ENCODE assay signal across 16 cellular contexts in the genomic region with DNA sequence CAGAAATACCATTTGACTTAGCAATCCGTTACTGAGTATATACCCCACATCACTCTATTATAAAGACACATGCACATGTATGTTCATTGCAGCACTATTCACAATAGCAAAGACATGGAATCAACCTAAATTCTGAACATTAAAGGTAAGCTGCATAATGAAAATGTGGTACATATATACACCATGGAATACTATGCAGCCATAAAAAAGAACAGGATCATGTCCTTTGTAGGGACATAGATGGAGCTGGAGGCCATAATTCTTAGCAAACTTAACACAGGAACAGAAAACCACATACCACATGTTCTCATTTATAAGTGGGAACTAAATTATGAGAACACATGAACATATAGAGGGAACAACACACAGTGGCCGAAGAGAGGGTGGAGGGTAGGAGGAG.
DNase-seq lines count a peak whose midpoint lies in the region; ATAC-seq and TF ChIP-seq lines count a peak whose summit lies in the region.
"Had no signal": no experiment of that assay in that cellular context is flagged by ENCODE, and none has a peak within 500 bp of the region (broad histone marks: within the 10 kb centered on the region; RNA-seq: fewer than 3 reads in every experiment).

No MANE protein-coding gene starts in this region.

- H3K36me3 ChIP-seq in SK-N-SH (replicated peaks in 1 of 2; ENCODE audit: control insufficient read depth in 1 of 2, insufficient read depth in 2 of 2, low read length in 1 of 2), result no peaks in the 10 kb centered on the region
- H3K36me3 ChIP-seq: BLaER1 treated with 17β-estradiol and CSF1 and Interleukin-3, amounts not matched to agents 10 nM and 100 nM had no signal

- POLR2A ChIA-PET in SK-N-SH (lab: Yijun Ruan, JAX) (no interaction called here), HEK293T (lab: Yijun Ruan, JAX) (no interaction called here)

- no peak for DNase-seq in SK-N-SH
- no peak for DNase-seq in HEK293T (ENCODE audit: extremely low spot score)
- DNase-seq in NCI-H146 (lab: John Stamatoyannopoulos, UW), result no peak
- DNase-seq: AML-193; Caco-2; Calu3; CD4-positive, alpha-beta T cell; CD8-positive, alpha-beta T cell; DMS79 treated with DMSO at 0.1 percent for 48 hours; GF-D8 had no signal

- TF ChIP-seq RAD21 in SK-N-SH (IDR thresholded peaks at IDR 0.05; ENCODE audit: low read length), result no peak

- no peak for TF ChIP-seq EP300 in SK-N-SH (IDR thresholded peaks at IDR 0.05; ENCODE audit: borderline replicate concordance in 1 of 2, low read depth in 1 of 2, low read length in 1 of 2)

- H3K9ac ChIP-seq in SK-N-SH, result no peak overlapping the region
- H3K9ac ChIP-seq: BLaER1 treated with 17β-estradiol and CSF1 and Interleukin-3, amounts not matched to agents 10 nM and 100 nM had no signal

- H3K9me2 ChIP-seq in SK-N-SH, result no peaks in the 10 kb centered on the region

- H3K27ac ChIP-seq in SK-N-SH (ENCODE audit: low read depth in 2 of 2, low read length in 1 of 2), result no peak overlapping the region
- H3K27ac ChIP-seq: 22Rv1; A549; BLaER1 treated with 17β-estradiol and CSF1 and Interleukin-3, amounts not matched to agents 10 nM and 100 nM; C4-2B had no signal

- no peaks in the 10 kb centered on the region for H3K4me1 ChIP-seq in SK-N-SH (ENCODE audit: control insufficient read depth in 1 of 2, insufficient read depth in 2 of 2, low read depth in 1 of 2, low read length in 1 of 2)
- H3K4me1 ChIP-seq: A549; BLaER1 treated with 17β-estradiol and CSF1 and Interleukin-3, amounts not matched to agents 10 nM and 100 nM; Caco-2 had no signal

- H3F3A ChIP-seq in SK-N-SH (replicated peaks; ENCODE audit: insufficient read depth), result no peaks in the 10 kb centered on the region

- ATAC-seq in SK-N-SH treated with all-trans-retinoic acid at 6 μM for 48 hours (no peak), HG03432 (IDR thresholded peaks at IDR 0.05; ENCODE audit: unreplicated experiment) (no peak)
- ATAC-seq: A549; CD8-positive, alpha-beta T cell had no signal

- H2AFZ ChIP-seq in SK-N-SH (ENCODE audit: low read depth), result no peak overlapping the region

- no peaks in the 10 kb centered on the region for H3K79me2 ChIP-seq in SK-N-SH (ENCODE audit: insufficient read depth)

- no peaks in the 10 kb centered on the region for H3K27me3 ChIP-seq in SK-N-SH (ENCODE audit: insufficient read depth)
- H3K27me3 ChIP-seq: BLaER1 treated with 17β-estradiol and CSF1 and Interleukin-3, amounts not matched to agents 10 nM and 100 nM had no signal

- no peak overlapping the region for H3K4me3 ChIP-seq in SK-N-SH (ENCODE audit: low read depth in 2 of 2, low read length in 1 of 2)
- H3K4me3 ChIP-seq: A549; BLaER1 treated with 17β-estradiol and CSF1 and Interleukin-3, amounts not matched to agents 10 nM and 100 nM had no signal

- 96% methylated on average over 2 of the region's 2 CpGs for WGBS in SK-N-SH (ENCODE audit: low lambda C conversion rate)

- H3K4me2 ChIP-seq in SK-N-SH, result no peak overlapping the region
- H3K4me2 ChIP-seq: A549; BLaER1 treated with 17β-estradiol and CSF1 and Interleukin-3, amounts not matched to agents 10 nM and 100 nM had no signal

- no peaks in the 10 kb centered on the region; the same call in 1 of the 2 replicates for H3K9me3 ChIP-seq in SK-N-SH

- CTCF ChIA-PET in SK-N-SH (lab: Yijun Ruan, JAX), result interaction anchor here (0.8 kb wide), 1 partner anchor 14 kb away, joined by 3 read pairs; no protein-coding TSS in a partner anchor
- CTCF ChIA-PET in HEK293T (lab: Yijun Ruan, JAX), result no interaction called here

- TF ChIP-seq CTCF in SK-N-SH (IDR thresholded peaks at IDR 0.05), result no peak

- H4K20me1 ChIP-seq in SK-N-SH (ENCODE audit: insufficient read depth), result no peaks in the 10 kb centered on the region
- H4K20me1 ChIP-seq: BLaER1 treated with 17β-estradiol and CSF1 and Interleukin-3, amounts not matched to agents 10 nM and 100 nM had no signal

TF ChIP-seq in SK-N-SH treated with all-trans-retinoic acid at 6 μM for 48 hours, 23 proteins besides CTCF, POLR2A, EP300 and RAD21:
- TF ChIP-seq, protein P1, sequence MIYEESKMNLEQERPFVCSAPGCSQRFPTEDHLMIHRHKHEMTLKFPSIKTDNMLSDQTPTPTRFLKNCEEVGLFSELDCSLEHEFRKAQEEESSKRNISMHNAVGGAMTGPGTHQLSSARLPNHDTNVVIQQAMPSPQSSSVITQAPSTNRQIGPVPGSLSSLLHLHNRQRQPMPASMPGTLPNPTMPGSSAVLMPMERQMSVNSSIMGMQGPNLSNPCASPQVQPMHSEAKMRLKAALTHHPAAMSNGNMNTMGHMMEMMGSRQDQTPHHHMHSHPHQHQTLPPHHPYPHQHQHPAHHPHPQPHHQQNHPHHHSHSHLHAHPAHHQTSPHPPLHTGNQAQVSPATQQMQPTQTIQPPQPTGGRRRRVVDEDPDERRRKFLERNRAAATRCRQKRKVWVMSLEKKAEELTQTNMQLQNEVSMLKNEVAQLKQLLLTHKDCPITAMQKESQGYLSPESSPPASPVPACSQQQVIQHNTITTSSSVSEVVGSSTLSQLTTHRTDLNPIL (CRISPR knock-in tag; IDR thresholded peaks at IDR 0.05; ENCODE audit: low read depth), result no peak
- TF ChIP-seq ZNF8 (CRISPR knock-in tag; IDR thresholded peaks at IDR 0.05), result peak; percentile 92

TF ChIP-seq in SK-N-SH, 30 proteins besides CTCF, POLR2A, EP300 and RAD21:
- TF ChIP-seq JUND (IDR thresholded peaks at IDR 0.05), result no peak
TF ChIP-seq in SK-N-SH: peak in this region for 0.

TF ChIP-seq in HEK293T, 16 proteins besides CTCF, POLR2A, EP300 and RAD21:
- TF ChIP-seq TARDBP (IDR thresholded peaks at IDR 0.05), result no peak
- TF ChIP-seq L3MBTL2 (conservative IDR thresholded peaks at IDR 0.05), result peak; percentile 17; the same call in 1 of the 2 replicates
